In the genomic region with DNA sequence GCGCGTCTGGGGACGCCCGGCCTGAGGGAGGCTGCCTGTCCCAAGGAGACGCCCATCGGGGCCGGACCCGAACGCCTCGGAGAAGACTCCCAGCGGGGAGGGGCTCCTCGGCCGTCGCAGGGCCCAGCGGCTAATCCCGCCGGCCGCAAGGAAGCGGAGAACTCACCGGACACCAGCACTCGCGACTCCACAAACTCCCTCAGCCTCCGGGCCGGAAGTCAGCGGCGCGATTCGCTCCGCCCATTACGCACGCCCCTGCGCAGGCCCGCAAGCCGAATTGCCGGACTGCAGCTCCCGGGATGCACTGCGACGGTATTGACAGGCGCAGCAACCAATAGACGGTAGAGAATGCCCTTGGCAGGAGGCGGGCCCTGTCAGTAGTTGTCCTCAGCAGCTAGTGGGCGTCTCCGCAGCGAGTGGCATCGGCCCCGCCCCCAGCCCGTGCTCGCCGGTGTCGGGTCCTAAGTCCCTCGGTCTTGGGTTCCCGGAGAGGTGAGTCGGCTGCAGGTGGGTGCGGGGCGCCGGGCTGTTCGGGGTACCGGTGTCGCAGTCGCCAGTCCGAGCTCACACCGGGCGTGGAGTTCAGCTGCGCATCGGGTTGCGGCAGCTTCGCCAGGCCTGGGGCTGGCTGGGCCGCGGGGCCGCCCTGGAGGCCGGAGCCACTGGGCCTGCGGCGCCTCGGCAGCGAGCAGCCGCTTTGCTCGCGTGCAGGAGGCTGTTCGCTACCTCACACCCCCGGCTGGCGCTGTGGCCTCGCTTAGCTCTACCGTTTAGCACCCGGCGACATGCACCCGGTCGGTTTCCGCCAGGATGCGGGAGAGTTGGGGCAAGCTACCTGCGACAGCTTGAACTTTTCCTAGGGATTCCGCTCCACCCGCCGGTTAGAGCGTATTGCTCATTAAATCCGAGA, we compare ENCODE assay signal across 8 cellular contexts. TPM values are rescaled to one million over a fixed set of nuclear protein-coding genes. Genes with fewer than 3 reads are reported as not detected.
A peak's percentile ranks its signal among the peaks of the same experiment; 100 is the strongest.
DNase-seq lines count a peak whose midpoint lies in the region; ATAC-seq and TF ChIP-seq lines count a peak whose summit lies in the region.

A gene (plus strand): TSS at position 437 of the 910 bp plus-strand sequence. CDS start 790 bp downstream, outside the sequence.
A gene (minus strand): TSS at position 226 of the 910 bp plus-strand sequence. CDS start 3,447 bp downstream, outside the sequence.

- 0% methylated on average over 5 of the region's 95 CpGs; no CpG with 5 or more reads in 1 of the 2 donors for WGBS in gastroesophageal sphincter (ENCODE audit: low coverage in 1 of 2), 2 donors

- in situ Hi-C loops in SK-MEL-5 (cut with HindIII; ENCODE audit: low pct_unique_long_range_greater_than_20kb, low sequenced_read_pairs): no loop called here

- H3K4me3 ChIP-seq in gastroesophageal sphincter: peak within 1 kb of the TSS; percentile 79 to 80

- peaks cover 0 to 38% (median 8%) of the 10 kb centered on the region in 3 donors for H3K4me1 ChIP-seq in gastroesophageal sphincter

- DNase-seq in GM04503 (ENCODE audit: low read depth): peak; percentile 95
- DNase-seq in HEK293T (ENCODE audit: extremely low spot score): peak; percentile 100
- DNase-seq in MV-4-11 (lab: John Stamatoyannopoulos, UW): peak; percentile 99
- peak; percentile 98 for DNase-seq in SK-MEL-5 (ENCODE audit: low read depth, low spot score)
- DNase-seq in activated naive CD4-positive, alpha-beta T cell treated with Interleukin-2 at 50 U/mL for 16 hours: peak; percentile 99
- DNase-seq in non-pigmented ciliary epithelial cell (ENCODE audit: low read depth): peak; percentile 96
- DNase-seq in superior temporal gyrus (ENCODE audit: extremely low spot score): peak; percentile 99

- CTCF ChIA-PET in HEK293T (lab: Yijun Ruan, JAX): no interaction called here

- peaks cover 0 to 54% (median 0%) of the 10 kb centered on the region in 3 donors for H3K9me3 ChIP-seq in gastroesophageal sphincter

- no peaks in the 10 kb centered on the region for H3K27me3 ChIP-seq in gastroesophageal sphincter

- ATAC-seq in gastroesophageal sphincter: peak; percentile 100

- TF ChIP-seq CTCF in gastroesophageal sphincter (IDR thresholded peaks at IDR 0.05): peak in 2 of 4 experiments; percentile 23 to 32

- no peak for TF ChIP-seq EP300 in gastroesophageal sphincter (IDR thresholded peaks at IDR 0.05)

- POLR2A ChIA-PET in HEK293T (lab: Yijun Ruan, JAX): interaction anchor here (0.6 to 2.3 kb wide), 11 partner anchors 9 to 266 kb away, joined by 3 to 13 read pairs (median 4); a partner anchor contains a TSS

- H3K36me3 ChIP-seq in gastroesophageal sphincter: peaks cover 0 to 60% of the 10 kb centered on the region in 2 donors

- TF ChIP-seq POLR2A in gastroesophageal sphincter (IDR thresholded peaks at IDR 0.05): peak; percentile 36 to 71

- peak within 1 kb of the TSS; percentile 70 to 92 (median 88) for H3K27ac ChIP-seq in gastroesophageal sphincter

TF ChIP-seq in HEK293T, 16 proteins besides CTCF, POLR2A, EP300 and RAD21:
- TF ChIP-seq ARNT (IDR thresholded peaks at IDR 0.05) (no peak), FOXA1 (IDR thresholded peaks at IDR 0.05) (no peak), L3MBTL2 (conservative IDR thresholded peaks at IDR 0.05) (peak; percentile 53; the same call in 1 of the 2 replicates), TARDBP (IDR thresholded peaks at IDR 0.05) (no peak), NFRKB (IDR thresholded peaks at IDR 0.05) (no peak), ELF4 (IDR thresholded peaks at IDR 0.05) (peak; percentile 51; the same call in 1 of the 2 replicates), ZNF384 (IDR thresholded peaks at IDR 0.05) (no peak), HDGF (IDR thresholded peaks at IDR 0.05; ENCODE audit: borderline replicate concordance) (peak; percentile 91; the same call in 1 of the 2 replicates), SP1 (IDR thresholded peaks at IDR 0.05) (peak; percentile 57; the same call in 1 of the 2 replicates), FOXK2 (IDR thresholded peaks at IDR 0.05) (no peak), FOXM1 (IDR thresholded peaks at IDR 0.05; ENCODE audit: borderline replicate concordance) (no peak), SUZ12 (IDR thresholded peaks at IDR 0.05) (no peak), BHLHE40 (IDR thresholded peaks at IDR 0.05; ENCODE audit: borderline replicate concordance) (no peak), LEF1 (IDR thresholded peaks at IDR 0.05; ENCODE audit: borderline replicate concordance) (no peak), CTBP1 (IDR thresholded peaks at IDR 0.05; ENCODE audit: borderline replicate concordance) (no peak)
- TF ChIP-seq, protein P1, sequence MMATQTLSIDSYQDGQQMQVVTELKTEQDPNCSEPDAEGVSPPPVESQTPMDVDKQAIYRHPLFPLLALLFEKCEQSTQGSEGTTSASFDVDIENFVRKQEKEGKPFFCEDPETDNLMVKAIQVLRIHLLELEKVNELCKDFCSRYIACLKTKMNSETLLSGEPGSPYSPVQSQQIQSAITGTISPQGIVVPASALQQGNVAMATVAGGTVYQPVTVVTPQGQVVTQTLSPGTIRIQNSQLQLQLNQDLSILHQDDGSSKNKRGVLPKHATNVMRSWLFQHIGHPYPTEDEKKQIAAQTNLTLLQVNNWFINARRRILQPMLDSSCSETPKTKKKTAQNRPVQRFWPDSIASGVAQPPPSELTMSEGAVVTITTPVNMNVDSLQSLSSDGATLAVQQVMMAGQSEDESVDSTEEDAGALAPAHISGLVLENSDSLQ (IDR thresholded peaks at IDR 0.05): peak; percentile 100

RNA-seq across cellular contexts. Expression of the first gene that starts in this region (rescaled TPM):
- 11.6 and 13.4 TPM in 2 replicates for total RNA-seq in SK-MEL-5 (2014; rRNA removed; shearing (Covaris generic))
- polyA plus RNA-seq in SK-MEL-5 (2015; cell fraction: cytosol; rRNA removed): 13.8 and 14.9 TPM in 2 replicates
- 20.3 and 24.7 TPM in 2 replicates for polyA plus RNA-seq in SK-MEL-5 (2015; cell fraction: nucleus; rRNA removed)
- total RNA-seq in gastroesophageal sphincter: 10 to 100 TPM; 12.1 to 22.9 (median 22.3) TPM

RNA-seq across cellular contexts. Expression of the second gene that starts in this region (rescaled TPM):
- 9.0 and 13.3 TPM in 2 replicates for total RNA-seq in SK-MEL-5 (2014; rRNA removed; shearing (Covaris generic))
- polyA plus RNA-seq in SK-MEL-5 (2015; cell fraction: cytosol; rRNA removed): 8.3 and 12.2 TPM in 2 replicates
- 20.3 and 22.7 TPM in 2 replicates for polyA plus RNA-seq in SK-MEL-5 (2015; cell fraction: nucleus; rRNA removed)
- 10 to 100 TPM; 11.4 to 25.5 (median 14.0) TPM for total RNA-seq in gastroesophageal sphincter

Comparison
In these comparisons a context has a peak if more than half of its experiments do, and no peak if none do; other contexts are left out.
1. Peak in every context shown above with its lines: DNase-seq, ATAC-seq, H3K4me3 ChIP-seq and H3K27ac ChIP-seq.